In the genomic region with DNA sequence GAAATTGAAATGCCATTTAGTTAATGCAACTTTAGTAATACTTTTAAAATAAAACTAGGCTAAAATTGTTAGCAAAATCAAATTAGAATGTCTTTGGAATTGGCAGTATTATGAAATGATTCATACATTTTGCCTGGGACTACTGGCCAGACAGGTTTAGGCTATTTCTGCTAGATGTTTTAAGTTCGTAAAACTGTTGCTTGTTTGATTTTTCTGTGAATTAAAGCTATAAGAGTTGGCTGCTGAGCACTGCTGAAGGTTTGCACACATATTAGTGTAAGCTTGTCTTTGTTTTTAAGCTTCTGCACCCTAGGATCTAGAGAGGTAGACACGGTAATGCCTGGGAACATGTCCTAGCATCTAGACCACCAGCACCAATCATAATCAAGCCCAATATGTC, we compare ENCODE assay signal across 28 cellular contexts.
DNase-seq lines count a peak whose midpoint lies in the region; TF ChIP-seq lines count a peak whose summit lies in the region.
"Had no signal": no experiment of that assay in that cellular context is flagged by ENCODE, and none has a peak within 500 bp of the region (broad histone marks: within the 10 kb centered on the region; RNA-seq: fewer than 3 reads in every experiment).

No MANE protein-coding gene starts in this region.

- CTCF ChIA-PET in HEK293 (lab: Yijun Ruan, JAX), result interaction anchor here (0.6 kb wide), 1 partner anchor 24 kb away, joined by 3 read pairs; no protein-coding TSS in a partner anchor

- H3K27ac ChIP-seq in HEK293 (ENCODE audit: extremely low read depth, low read depth, low read length), result no peak overlapping the region
- H3K27ac ChIP-seq: 22Rv1; A549; BLaER1; BLaER1 treated with 17β-estradiol and CSF1 and Interleukin-3, amounts not matched to agents 10 nM and 100 nM; C4-2B had no signal

- H3K9me3 ChIP-seq in HEK293 (ENCODE audit: control insufficient read depth, insufficient read depth, low read depth, low read length), result no peaks in the 10 kb centered on the region; the same call in 1 of the 2 replicates
- H3K9me3 ChIP-seq: A549, BE2C, BLaER1, Caco-2 had no signal

- DNase-seq in epithelial cell of esophagus (ENCODE audit: low read depth), result peak; percentile 9
- DNase-seq in DMS79 (lab: John Stamatoyannopoulos, UW), result no peak
- DNase-seq in foreskin melanocyte, result no peak
- DNase-seq: 8988T; ACHN; AML-193; BE2C; C1 segment of cervical spinal cord; Caco-2; Calu3; CD4-positive, alpha-beta memory T cell; CD4-positive, alpha-beta T cell; CD4-positive, CD25-positive, alpha-beta regulatory T cell; CD8-positive, alpha-beta memory T cell; CD8-positive, alpha-beta T cell; COR-L47; DMS 273 treated with DMSO at 0.1 percent for 48 hours; DMS153; DMS53; DMS79 treated with DMSO at 0.1 percent for 48 hours; DND-41; EL had no signal

- no peak overlapping the region for H3K4me3 ChIP-seq in HEK293 (ENCODE audit: low read depth, low read length)
- no peak overlapping the region for H3K4me3 ChIP-seq in epithelial cell of esophagus (ENCODE audit: low read length)
- H3K4me3 ChIP-seq: A549; BLaER1; BLaER1 treated with 17β-estradiol and CSF1 and Interleukin-3, amounts not matched to agents 10 nM and 100 nM had no signal

- no peaks in the 10 kb centered on the region for H3K36me3 ChIP-seq in HEK293 (ENCODE audit: control insufficient read depth in 2 of 2, insufficient read depth in 1 of 2, low read length in 2 of 2)
- H3K36me3 ChIP-seq: BE2C; BLaER1; BLaER1 treated with 17β-estradiol and CSF1 and Interleukin-3, amounts not matched to agents 10 nM and 100 nM had no signal

- TF ChIP-seq CTCF in HEK293 (tag by site-specific recombination; IDR thresholded peaks at IDR 0.05) (no peak), epithelial cell of esophagus (IDR thresholded peaks at IDR 0.05; ENCODE audit: insufficient read depth, low read depth, low read length, missing control alignments) (no peak)

- no peaks in the 10 kb centered on the region for H3K4me1 ChIP-seq in HEK293 (ENCODE audit: control insufficient read depth, insufficient read depth, low read length)
- H3K4me1 ChIP-seq: A549; BE2C; BLaER1; BLaER1 treated with 17β-estradiol and CSF1 and Interleukin-3, amounts not matched to agents 10 nM and 100 nM; Caco-2 had no signal

- POLR2A ChIA-PET in HEK293 (lab: Yijun Ruan, JAX), result no interaction called here

TF ChIP-seq in HEK293, 187 proteins besides CTCF, POLR2A, EP300 and RAD21:
- TF ChIP-seq ZNF394 (tag by site-specific recombination; IDR thresholded peaks at IDR 0.05; ENCODE audit: borderline replicate concordance) (no peak), ZNF555 (tag by site-specific recombination; conservative IDR thresholded peaks at IDR 0.05) (no peak), ZNF521 (tag by site-specific recombination; IDR thresholded peaks at IDR 0.05) (no peak), TRIM28 (IDR thresholded peaks at IDR 0.05; ENCODE audit: borderline replicate concordance, low read length) (peak; percentile 60; the same call in 1 of the 2 replicates), ZNF596 (tag by site-specific recombination; IDR thresholded peaks at IDR 0.05) (no peak), ZNF501 (tag by site-specific recombination; IDR thresholded peaks at IDR 0.05) (no peak), ZNF747 (tag by site-specific recombination; IDR thresholded peaks at IDR 0.05) (no peak), SETDB1 (IDR thresholded peaks at IDR 0.05; ENCODE audit: insufficient read length, low read length) (peak; percentile 78), ZNF16 (tag by site-specific recombination; IDR thresholded peaks at IDR 0.05; ENCODE audit: low read depth) (no peak), ZNF544 (tag by site-specific recombination; IDR thresholded peaks at IDR 0.05) (no peak), ZNF558 (tag by site-specific recombination; IDR thresholded peaks at IDR 0.05) (no peak)
- TF ChIP-seq, protein P1, sequence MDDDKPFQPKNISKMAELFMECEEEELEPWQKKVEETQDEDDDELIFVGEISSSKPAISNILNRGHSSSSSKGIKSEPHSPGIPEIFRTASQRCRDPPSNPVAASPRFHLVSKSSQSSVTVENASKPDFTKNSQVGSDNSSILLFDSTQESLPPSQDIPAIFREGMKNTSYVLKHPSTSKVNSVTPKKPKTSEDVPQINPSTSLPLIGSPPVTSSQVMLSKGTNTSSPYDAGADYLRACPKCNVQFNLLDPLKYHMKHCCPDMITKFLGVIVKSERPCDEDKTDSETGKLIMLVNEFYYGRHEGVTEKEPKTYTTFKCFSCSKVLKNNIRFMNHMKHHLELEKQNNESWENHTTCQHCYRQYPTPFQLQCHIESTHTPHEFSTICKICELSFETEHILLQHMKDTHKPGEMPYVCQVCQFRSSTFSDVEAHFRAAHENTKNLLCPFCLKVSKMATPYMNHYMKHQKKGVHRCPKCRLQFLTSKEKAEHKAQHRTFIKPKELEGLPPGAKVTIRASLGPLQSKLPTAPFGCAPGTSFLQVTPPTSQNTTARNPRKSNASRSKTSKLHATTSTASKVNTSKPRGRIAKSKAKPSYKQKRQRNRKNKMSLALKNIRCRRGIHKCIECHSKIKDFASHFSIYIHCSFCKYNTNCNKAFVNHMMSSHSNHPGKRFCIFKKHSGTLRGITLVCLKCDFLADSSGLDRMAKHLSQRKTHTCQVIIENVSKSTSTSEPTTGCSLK (tag by site-specific recombination; IDR thresholded peaks at IDR 0.05), result no peak
